Comparison of ENCODE assay signal across 1 cellular context in the genomic region with DNA sequence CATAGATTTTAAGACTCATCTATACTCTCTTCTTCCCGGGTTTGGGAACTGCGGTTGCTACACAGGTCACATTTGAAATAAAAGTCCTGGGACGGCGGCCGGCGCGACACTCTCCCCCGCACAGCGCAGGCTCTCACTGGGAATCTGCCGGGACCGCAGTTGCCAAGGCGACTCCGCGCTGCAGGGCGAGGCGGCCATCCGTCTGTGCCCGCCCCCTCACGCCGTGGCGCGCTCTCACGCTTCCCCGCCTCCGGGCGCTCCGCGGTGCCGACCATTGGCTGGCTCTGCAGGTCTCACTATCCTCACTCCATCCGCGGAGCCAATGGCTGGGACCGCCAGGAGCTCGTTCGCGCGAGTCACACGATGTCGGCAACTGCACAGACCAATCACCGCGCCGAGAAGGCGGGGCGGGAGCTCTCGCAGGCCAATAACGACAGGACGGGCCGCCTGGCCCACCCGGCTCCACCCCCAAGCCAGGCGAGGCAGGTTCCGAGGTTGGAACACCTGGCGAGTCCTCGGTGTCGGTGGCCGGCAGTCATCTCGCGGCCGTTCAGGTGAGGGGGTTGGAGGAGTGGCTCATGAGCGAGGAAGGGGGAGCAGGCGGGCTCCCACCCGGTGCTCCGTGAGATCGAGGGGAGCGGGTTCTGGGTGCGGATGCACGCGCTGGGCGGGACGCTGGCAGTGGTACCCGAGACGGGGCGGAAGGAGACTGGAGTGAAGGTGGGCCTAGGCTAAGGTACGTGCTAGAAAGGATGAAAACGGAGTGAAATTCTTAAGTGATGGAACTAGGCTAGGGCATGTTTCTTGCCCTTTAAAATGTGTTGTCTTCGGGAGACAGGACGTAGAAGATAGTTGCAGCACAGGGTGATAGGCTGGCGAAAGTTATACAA.
A peak's percentile ranks its signal among the peaks of the same experiment; 100 is the strongest.
TF ChIP-seq lines count a peak whose summit lies in the region.

A gene (plus strand): TSS at position 459 of the 890 bp plus-strand sequence. CDS start 5,702 bp downstream, outside the sequence.

TF ChIP-seq in WTC11, 78 proteins besides CTCF, POLR2A, EP300 and RAD21 (continued from another document):
- TF ChIP-seq, protein P1, sequence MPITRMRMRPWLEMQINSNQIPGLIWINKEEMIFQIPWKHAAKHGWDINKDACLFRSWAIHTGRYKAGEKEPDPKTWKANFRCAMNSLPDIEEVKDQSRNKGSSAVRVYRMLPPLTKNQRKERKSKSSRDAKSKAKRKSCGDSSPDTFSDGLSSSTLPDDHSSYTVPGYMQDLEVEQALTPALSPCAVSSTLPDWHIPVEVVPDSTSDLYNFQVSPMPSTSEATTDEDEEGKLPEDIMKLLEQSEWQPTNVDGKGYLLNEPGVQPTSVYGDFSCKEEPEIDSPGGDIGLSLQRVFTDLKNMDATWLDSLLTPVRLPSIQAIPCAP (CRISPR knock-in tag; IDR thresholded peaks at IDR 0.05) = 0 out of 2 replicates have a peak, but pooled peaks have one; percentile 36
- TF ChIP-seq SMAD3 (CRISPR knock-in tag; IDR thresholded peaks at IDR 0.05; ENCODE audit: borderline replicate concordance) (0 out of 2 replicates have a peak, but pooled peaks have one; percentile 46), GABPB1 (CRISPR knock-in tag; IDR thresholded peaks at IDR 0.05) (peak; percentile 41; the same call in 1 of the 2 replicates), ZNF232 (CRISPR knock-in tag; IDR thresholded peaks at IDR 0.05) (peak; percentile 19; the same call in 1 of the 2 replicates), NFE2L1 (CRISPR knock-in tag; IDR thresholded peaks at IDR 0.05) (no peak), ELF4 (CRISPR knock-in tag; IDR thresholded peaks at IDR 0.05; ENCODE audit: low read depth) (no peak), NFYB (CRISPR knock-in tag; conservative IDR thresholded peaks at IDR 0.05; ENCODE audit: low read depth) (peak; percentile 99), SP1 (CRISPR knock-in tag; conservative IDR thresholded peaks at IDR 0.05) (peak; percentile 100), ZBTB21 (CRISPR knock-in tag; IDR thresholded peaks at IDR 0.05; ENCODE audit: borderline replicate concordance) (no peak)
- TF ChIP-seq, protein P2, sequence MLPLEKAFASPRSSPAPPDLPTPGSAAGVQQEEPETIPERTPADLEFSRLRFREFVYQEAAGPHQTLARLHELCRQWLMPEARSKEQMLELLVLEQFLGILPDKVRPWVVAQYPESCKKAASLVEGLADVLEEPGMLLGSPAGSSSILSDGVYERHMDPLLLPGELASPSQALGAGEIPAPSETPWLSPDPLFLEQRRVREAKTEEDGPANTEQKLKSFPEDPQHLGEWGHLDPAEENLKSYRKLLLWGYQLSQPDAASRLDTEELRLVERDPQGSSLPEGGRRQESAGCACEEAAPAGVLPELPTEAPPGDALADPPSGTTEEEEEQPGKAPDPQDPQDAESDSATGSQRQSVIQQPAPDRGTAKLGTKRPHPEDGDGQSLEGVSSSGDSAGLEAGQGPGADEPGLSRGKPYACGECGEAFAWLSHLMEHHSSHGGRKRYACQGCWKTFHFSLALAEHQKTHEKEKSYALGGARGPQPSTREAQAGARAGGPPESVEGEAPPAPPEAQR (CRISPR knock-in tag; IDR thresholded peaks at IDR 0.05) = no peak
- TF ChIP-seq, protein P3, sequence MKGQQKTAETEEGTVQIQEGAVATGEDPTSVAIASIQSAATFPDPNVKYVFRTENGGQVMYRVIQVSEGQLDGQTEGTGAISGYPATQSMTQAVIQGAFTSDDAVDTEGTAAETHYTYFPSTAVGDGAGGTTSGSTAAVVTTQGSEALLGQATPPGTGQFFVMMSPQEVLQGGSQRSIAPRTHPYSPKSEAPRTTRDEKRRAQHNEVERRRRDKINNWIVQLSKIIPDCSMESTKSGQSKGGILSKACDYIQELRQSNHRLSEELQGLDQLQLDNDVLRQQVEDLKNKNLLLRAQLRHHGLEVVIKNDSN (CRISPR knock-in tag; IDR thresholded peaks at IDR 0.05) = 0 out of 2 replicates have a peak, but pooled peaks have one; percentile 9
- TF ChIP-seq, protein P4, sequence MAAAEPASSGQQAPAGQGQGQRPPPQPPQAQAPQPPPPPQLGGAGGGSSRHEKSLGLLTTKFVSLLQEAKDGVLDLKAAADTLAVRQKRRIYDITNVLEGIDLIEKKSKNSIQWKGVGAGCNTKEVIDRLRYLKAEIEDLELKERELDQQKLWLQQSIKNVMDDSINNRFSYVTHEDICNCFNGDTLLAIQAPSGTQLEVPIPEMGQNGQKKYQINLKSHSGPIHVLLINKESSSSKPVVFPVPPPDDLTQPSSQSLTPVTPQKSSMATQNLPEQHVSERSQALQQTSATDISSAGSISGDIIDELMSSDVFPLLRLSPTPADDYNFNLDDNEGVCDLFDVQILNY (CRISPR knock-in tag; IDR thresholded peaks at IDR 0.05) = peak; percentile 73
- TF ChIP-seq, protein P5, sequence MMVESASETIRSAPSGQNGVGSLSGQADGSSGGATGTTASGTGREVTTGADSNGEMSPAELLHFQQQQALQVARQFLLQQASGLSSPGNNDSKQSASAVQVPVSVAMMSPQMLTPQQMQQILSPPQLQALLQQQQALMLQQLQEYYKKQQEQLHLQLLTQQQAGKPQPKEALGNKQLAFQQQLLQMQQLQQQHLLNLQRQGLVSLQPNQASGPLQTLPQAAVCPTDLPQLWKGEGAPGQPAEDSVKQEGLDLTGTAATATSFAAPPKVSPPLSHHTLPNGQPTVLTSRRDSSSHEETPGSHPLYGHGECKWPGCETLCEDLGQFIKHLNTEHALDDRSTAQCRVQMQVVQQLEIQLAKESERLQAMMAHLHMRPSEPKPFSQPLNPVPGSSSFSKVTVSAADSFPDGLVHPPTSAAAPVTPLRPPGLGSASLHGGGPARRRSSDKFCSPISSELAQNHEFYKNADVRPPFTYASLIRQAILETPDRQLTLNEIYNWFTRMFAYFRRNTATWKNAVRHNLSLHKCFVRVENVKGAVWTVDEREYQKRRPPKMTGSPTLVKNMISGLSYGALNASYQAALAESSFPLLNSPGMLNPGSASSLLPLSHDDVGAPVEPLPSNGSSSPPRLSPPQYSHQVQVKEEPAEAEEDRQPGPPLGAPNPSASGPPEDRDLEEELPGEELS (CRISPR knock-in tag; IDR thresholded peaks at IDR 0.05) = peak; percentile 36; the same call in 1 of the 2 replicates
- TF ChIP-seq, protein P6, sequence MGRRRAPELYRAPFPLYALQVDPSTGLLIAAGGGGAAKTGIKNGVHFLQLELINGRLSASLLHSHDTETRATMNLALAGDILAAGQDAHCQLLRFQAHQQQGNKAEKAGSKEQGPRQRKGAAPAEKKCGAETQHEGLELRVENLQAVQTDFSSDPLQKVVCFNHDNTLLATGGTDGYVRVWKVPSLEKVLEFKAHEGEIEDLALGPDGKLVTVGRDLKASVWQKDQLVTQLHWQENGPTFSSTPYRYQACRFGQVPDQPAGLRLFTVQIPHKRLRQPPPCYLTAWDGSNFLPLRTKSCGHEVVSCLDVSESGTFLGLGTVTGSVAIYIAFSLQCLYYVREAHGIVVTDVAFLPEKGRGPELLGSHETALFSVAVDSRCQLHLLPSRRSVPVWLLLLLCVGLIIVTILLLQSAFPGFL (CRISPR knock-in tag; IDR thresholded peaks at IDR 0.05; ENCODE audit: borderline replicate concordance) = no peak
- TF ChIP-seq, protein P7, sequence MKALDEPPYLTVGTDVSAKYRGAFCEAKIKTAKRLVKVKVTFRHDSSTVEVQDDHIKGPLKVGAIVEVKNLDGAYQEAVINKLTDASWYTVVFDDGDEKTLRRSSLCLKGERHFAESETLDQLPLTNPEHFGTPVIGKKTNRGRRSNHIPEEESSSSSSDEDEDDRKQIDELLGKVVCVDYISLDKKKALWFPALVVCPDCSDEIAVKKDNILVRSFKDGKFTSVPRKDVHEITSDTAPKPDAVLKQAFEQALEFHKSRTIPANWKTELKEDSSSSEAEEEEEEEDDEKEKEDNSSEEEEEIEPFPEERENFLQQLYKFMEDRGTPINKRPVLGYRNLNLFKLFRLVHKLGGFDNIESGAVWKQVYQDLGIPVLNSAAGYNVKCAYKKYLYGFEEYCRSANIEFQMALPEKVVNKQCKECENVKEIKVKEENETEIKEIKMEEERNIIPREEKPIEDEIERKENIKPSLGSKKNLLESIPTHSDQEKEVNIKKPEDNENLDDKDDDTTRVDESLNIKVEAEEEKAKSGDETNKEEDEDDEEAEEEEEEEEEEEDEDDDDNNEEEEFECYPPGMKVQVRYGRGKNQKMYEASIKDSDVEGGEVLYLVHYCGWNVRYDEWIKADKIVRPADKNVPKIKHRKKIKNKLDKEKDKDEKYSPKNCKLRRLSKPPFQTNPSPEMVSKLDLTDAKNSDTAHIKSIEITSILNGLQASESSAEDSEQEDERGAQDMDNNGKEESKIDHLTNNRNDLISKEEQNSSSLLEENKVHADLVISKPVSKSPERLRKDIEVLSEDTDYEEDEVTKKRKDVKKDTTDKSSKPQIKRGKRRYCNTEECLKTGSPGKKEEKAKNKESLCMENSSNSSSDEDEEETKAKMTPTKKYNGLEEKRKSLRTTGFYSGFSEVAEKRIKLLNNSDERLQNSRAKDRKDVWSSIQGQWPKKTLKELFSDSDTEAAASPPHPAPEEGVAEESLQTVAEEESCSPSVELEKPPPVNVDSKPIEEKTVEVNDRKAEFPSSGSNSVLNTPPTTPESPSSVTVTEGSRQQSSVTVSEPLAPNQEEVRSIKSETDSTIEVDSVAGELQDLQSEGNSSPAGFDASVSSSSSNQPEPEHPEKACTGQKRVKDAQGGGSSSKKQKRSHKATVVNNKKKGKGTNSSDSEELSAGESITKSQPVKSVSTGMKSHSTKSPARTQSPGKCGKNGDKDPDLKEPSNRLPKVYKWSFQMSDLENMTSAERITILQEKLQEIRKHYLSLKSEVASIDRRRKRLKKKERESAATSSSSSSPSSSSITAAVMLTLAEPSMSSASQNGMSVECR (CRISPR knock-in tag; IDR thresholded peaks at IDR 0.05; ENCODE audit: borderline replicate concordance) = peak; percentile 82; the same call in 1 of the 2 replicates
